ENCODE assay signal across 1 cellular context in genomic region chr2:3198671-3199192, GRCh38.
A peak's percentile ranks its signal among the peaks of the same experiment; 100 is the strongest.
TF ChIP-seq lines count a peak whose summit lies in the region.

No MANE protein-coding gene starts in this region.

TF ChIP-seq in H1, 55 proteins besides CTCF, POLR2A, EP300 and RAD21:
- 0 out of 2 replicates have a peak, but pooled peaks have one; percentile 45 for TF ChIP-seq RXRA (IDR thresholded peaks at IDR 0.05; ENCODE audit: insufficient read depth, low read depth, low read length)
- peak; percentile 47; the same call in 1 of the 2 replicates for TF ChIP-seq SP1 (IDR thresholded peaks at IDR 0.05; ENCODE audit: low read depth, low read length)
- TF ChIP-seq TEAD4 (IDR thresholded peaks at IDR 0.05; ENCODE audit: low read depth, low read length): peak; percentile 58
- 0 out of 2 replicates have a peak, but pooled peaks have one; percentile 20 for TF ChIP-seq POU5F1 (IDR thresholded peaks at IDR 0.05; ENCODE audit: low read depth, low read length)
- TF ChIP-seq NANOG (IDR thresholded peaks at IDR 0.05; ENCODE audit: insufficient read depth, low read depth, low read length, poor library complexity, severe bottlenecking): peak; percentile 34
TF ChIP-seq in H1: peak in this region for 5; not testable (repeated sequence) for 50.
